Comparison of ENCODE assay signal across 8 cellular contexts in genomic region chrX:71253253-71254091, GRCh38. TPM values are rescaled to one million over a fixed set of nuclear protein-coding genes. Genes with fewer than 3 reads are reported as not detected.
DNase-seq lines count a peak whose midpoint lies in the region; ATAC-seq, FAIRE-seq and TF ChIP-seq lines count a peak whose summit lies in the region.

No MANE protein-coding gene starts in this region.

- SMC1A ChIA-PET in GM12878 (lab: Charles Lee; ENCODE audit: uncharacterized antibody, unreplicated experiment) = interaction anchor here (1.0 kb wide), 1 partner anchor 30 kb away, joined by 3 read pairs; the partner anchor contains the start of gene NONO

- no peak for TF ChIP-seq POLR2A in GM12878 (IDR thresholded peaks at IDR 0.05; ENCODE audit: low read depth, low read length)

- H3K4me2 ChIP-seq in BLaER1 treated with 17β-estradiol and CSF1 and Interleukin-3, amounts not matched to agents 10 nM and 100 nM = peak overlapping the region; percentile 79 to 91 (median 85)
- H3K4me2 ChIP-seq in GM12878 (ENCODE audit: control insufficient read depth, insufficient read depth) = peak overlapping the region; percentile 74

- peak overlapping the region; percentile 71 to 87 (median 81) for H3K27ac ChIP-seq in BLaER1 treated with 17β-estradiol and CSF1 and Interleukin-3, amounts not matched to agents 10 nM and 100 nM
- peak overlapping the region; percentile 72 for H3K27ac ChIP-seq in GM12878 (ENCODE audit: control insufficient read depth, insufficient read depth)

- no peak for TF ChIP-seq RAD21 in GM12878 (IDR thresholded peaks at IDR 0.05; ENCODE audit: insufficient read depth, low read depth, low read length)

- peaks cover 16 to 25% (median 21%) of the 10 kb centered on the region in 11 experiments; a peak in 21 of 22 replicates for H3K36me3 ChIP-seq in BLaER1 treated with 17β-estradiol and CSF1 and Interleukin-3, amounts not matched to agents 10 nM and 100 nM
- H3K36me3 ChIP-seq in GM12878 (ENCODE audit: control insufficient read depth in 2 of 2, insufficient read depth in 2 of 2, low read length in 1 of 2) = peaks cover 0 to 5% of the 10 kb centered on the region in 2 experiments; a peak in 1 of 4 replicates

- RAD21 ChIA-PET in GM12878 (lab: Charles Lee; ENCODE audit: unreplicated experiment) = interaction anchor here (1.5 to 1.7 kb wide), 2 partner anchors 56 to 112 kb away, joined by 4 to 6 read pairs; partner anchors contain the start of gene TAF1

- TF ChIP-seq CTCF in GM12878 (IDR thresholded peaks at IDR 0.05 in 2 of 3, conservative IDR thresholded peaks at IDR 0.05 in 1 of 3; ENCODE audit: control insufficient read depth in 2 of 3, extremely low read depth in 1 of 3, insufficient read depth in 1 of 3, low read depth in 3 of 3, low read length in 3 of 3) = peak; percentile 41 to 62 (median 46)

- H3K79me2 ChIP-seq in GM12878 (ENCODE audit: control insufficient read depth, insufficient read depth, low read length) = peaks cover 13% of the 10 kb centered on the region

- peak overlapping the region; percentile 37 for H2AFZ ChIP-seq in GM12878 (ENCODE audit: control insufficient read depth, low read depth, low read length)

- H3K9ac ChIP-seq in BLaER1 treated with 17β-estradiol and CSF1 and Interleukin-3, amounts not matched to agents 10 nM and 100 nM = peak overlapping the region; percentile 80 to 87 (median 84)
- H3K9ac ChIP-seq in GM12878 (ENCODE audit: control insufficient read depth, insufficient read depth, low read length) = peak overlapping the region; percentile 64; the same call in 1 of the 2 replicates

- H3K9me3 ChIP-seq in BLaER1 treated with 17β-estradiol and CSF1 and Interleukin-3, amounts not matched to agents 10 nM and 100 nM (replicated peaks in 1 of 11) = peaks cover 0 to 3% (median 0%) of the 10 kb centered on the region in 11 experiments; a peak in 1 of 22 replicates
- H3K9me3 ChIP-seq in GM12878 (replicated peaks; ENCODE audit: control insufficient read depth, insufficient read depth, low read length) = no peaks in the 10 kb centered on the region
- H3K9me3 ChIP-seq in iPS-18c (ENCODE audit: control insufficient read depth, insufficient read depth, low read length) = peaks cover 10% of the 10 kb centered on the region

- no peak for TF ChIP-seq EP300 in GM12878 (IDR thresholded peaks at IDR 0.05; ENCODE audit: borderline replicate concordance in 1 of 2, control insufficient read depth in 1 of 2, low read depth in 2 of 2, low read length in 2 of 2)

- no peak for FAIRE-seq in GM12878 (lab: Jason Lieb, UNC)

- H3K27me3 ChIP-seq in BLaER1 treated with 17β-estradiol and CSF1 and Interleukin-3, amounts not matched to agents 10 nM and 100 nM = peaks cover 22 to 79% (median 57%) of the 10 kb centered on the region in 11 experiments
- no peaks in the 10 kb centered on the region for H3K27me3 ChIP-seq in GM12878 (replicated peaks in 1 of 2; ENCODE audit: control insufficient read depth in 2 of 2, insufficient read depth in 2 of 2, low read length in 1 of 2)

- POLR2A ChIA-PET in GM12878 (lab: Charles Lee) = interaction anchor here (0.8 to 2.4 kb wide), 5 partner anchors 30 to 150 kb away, joined by 3 to 18 read pairs (median 6); partner anchors contain the start of gene NONO

- DNase-seq in HCEC 1CT (peak; percentile 27), SK-MEL-5 (ENCODE audit: low read depth, low spot score) (peak; percentile 38), GM12878 (ENCODE audit: low read depth, low spot score) (no peak)
- peak; percentile 17 for DNase-seq in stimulated activated CD4-positive, alpha-beta T cell treated with anti-CD3 and anti-CD28 coated beads, Interleukin-12 subunit alpha, Interleukin-12 subunit beta, amount 100 ng/mL, for 4 hours

- peak overlapping the region; percentile 67 to 81 (median 72) for H3K4me3 ChIP-seq in BLaER1 treated with 17β-estradiol and CSF1 and Interleukin-3, amounts not matched to agents 10 nM and 100 nM
- H3K4me3 ChIP-seq in GM12878 (peak overlapping the region; percentile 89), iPS-18c (ENCODE audit: insufficient read depth, low read depth, low read length) (peak overlapping the region; percentile 66)

- 32% methylated on average over 17 of the region's 35 CpGs for WGBS in GM12878 (ENCODE audit: insufficient coverage, insufficient replicate concordance, low lambda C conversion rate, missing lambda C conversion rate)

- in situ Hi-C loops in SK-MEL-5 (cut with HindIII; ENCODE audit: low pct_unique_long_range_greater_than_20kb, low sequenced_read_pairs) (no loop called here), GM12878 (cut with MboI) (no loop called here)

- H4K20me1 ChIP-seq in BLaER1 treated with 17β-estradiol and CSF1 and Interleukin-3, amounts not matched to agents 10 nM and 100 nM = peaks cover 0 to 21% (median 0%) of the 10 kb centered on the region in 11 experiments; a peak in 5 of 22 replicates
- no peaks in the 10 kb centered on the region for H4K20me1 ChIP-seq in GM12878 (ENCODE audit: control insufficient read depth, insufficient read depth)

- BruUV-seq in GM12878 (replicated peaks; lab: Mats Ljungman, UMichigan) = no TSS peak

- intact Hi-C loops in GM12878 (cut with micrococcal nuclease; ENCODE audit: unreplicated experiment) = loop anchor here (1.0 to 5.0 kb wide), 3 partner anchors 30 to 71 kb away; partner anchors contain the start of gene NONO

- ATAC-seq in GM12878 (peak; percentile 25), GM21529 (IDR thresholded peaks at IDR 0.05; ENCODE audit: unreplicated experiment) (no peak), HG03469 (IDR thresholded peaks at IDR 0.05; ENCODE audit: unreplicated experiment) (no peak)

- H3K4me1 ChIP-seq in BLaER1 treated with 17β-estradiol and CSF1 and Interleukin-3, amounts not matched to agents 10 nM and 100 nM = peaks cover 26 to 34% (median 29%) of the 10 kb centered on the region in 10 experiments
- peaks cover 6% of the 10 kb centered on the region; the same call in 1 of the 2 replicates for H3K4me1 ChIP-seq in GM12878 (ENCODE audit: control insufficient read depth, insufficient read depth, low read length)

- CTCF ChIA-PET in GM12878 (lab: Yijun Ruan, JAX) = interaction anchor here (0.6 to 1.7 kb wide), 4 partner anchors 13 to 113 kb away, joined by 3 to 11 read pairs (median 3); partner anchors contain the start of genes NONO and TAF1

RNA-seq across cellular contexts. Expression of gene ZMYM3, which starts 0.5 kb away (rescaled TPM):
- 15.0 and 17.3 TPM in 2 replicates for total RNA-seq in SK-MEL-5 (2014; rRNA removed; shearing (Covaris generic))
- polyA plus RNA-seq in SK-MEL-5 (2015; cell fraction: cytosol; rRNA removed) = 23.7 and 30.6 TPM in 2 replicates
- polyA plus RNA-seq in SK-MEL-5 (2015; cell fraction: nucleus; rRNA removed) = 50.2 and 52.6 TPM in 2 replicates
- 51.1 and 53.3 TPM in 2 replicates for total RNA-seq in GM12878 (2013; cell fraction: nucleolus; rRNA removed)
- total RNA-seq in GM12878 (2014; rRNA removed) = 12.6 and 14.5 TPM in 2 replicates
- 9.9 and 10.1 TPM in 2 replicates for total RNA-seq in GM12878 (2014; rRNA removed; fragmentation: Illumina TruSeq; extraction: Trizol)
- total RNA-seq in GM12878 (2021) = 27.4 and 28.1 TPM in 2 replicates
- polyA plus RNA-seq in GM12878 (2011; ENCODE audit: low read depth) = 13.6 TPM
- 9.0 and 19.6 TPM in 2 replicates for polyA plus RNA-seq in GM12878 (2011; rRNA removed)
- polyA plus RNA-seq in GM12878 (2011; cell fraction: cytosol; rRNA removed) = 22.3 and 26.0 TPM in 2 replicates
- 80.6 and 110 TPM in 2 replicates for polyA plus RNA-seq in GM12878 (2011; cell fraction: nucleus; rRNA removed)
- polyA plus RNA-seq in GM12878 (2012) = 18.0 and 22.7 TPM in 2 replicates
- 18.6 and 20.3 TPM in 2 replicates for polyA plus RNA-seq in GM12878 (2014; fragmentation: Illumina TruSeq; extraction: Trizol)
- polyA plus RNA-seq in GM12878 (2014; fragmentation: Nextera tagmentation; extraction: Ambion mirVana) = 1 to 10 TPM; 2.3 to 5.1 TPM
- 19.8 and 20.0 TPM in 2 replicates for polyA plus RNA-seq in GM12878 (2014; rRNA removed)
- 1 to 10 TPM; 9.6 to 10.0 TPM for polyA plus RNA-seq in GM12878 (2016; fragmentation: Nextera tagmentation; extraction: Ambion mirVana)
- 23.0 and 27.0 TPM in 2 replicates for polyA minus RNA-seq in GM12878 (2011; rRNA and poly(A)+ RNA removed)
- 14.2 and 15.6 TPM in 2 replicates for polyA minus RNA-seq in GM12878 (2011; cell fraction: cytosol; rRNA and poly(A)+ RNA removed)
- 22.5 and 27.5 TPM in 2 replicates for polyA minus RNA-seq in GM12878 (2011; cell fraction: nucleus; rRNA and poly(A)+ RNA removed)

RNA-seq across cellular contexts. Expression of gene NONO, which starts 30.0 kb away (rescaled TPM):
- 496 and 503 TPM in 2 replicates for total RNA-seq in SK-MEL-5 (2014; rRNA removed; shearing (Covaris generic))
- 374 and 429 TPM in 2 replicates for polyA plus RNA-seq in SK-MEL-5 (2015; cell fraction: cytosol; rRNA removed)
- polyA plus RNA-seq in SK-MEL-5 (2015; cell fraction: nucleus; rRNA removed) = 922 and 970 TPM in 2 replicates
- total RNA-seq in GM12878 (2013; cell fraction: nucleolus; rRNA removed) = 394 and 421 TPM in 2 replicates
- total RNA-seq in GM12878 (2014; rRNA removed) (376 and 404 TPM in 2 replicates), GM12878 (2014; rRNA removed; fragmentation: Illumina TruSeq; extraction: Trizol) (418 and 433 TPM in 2 replicates), GM12878 (2021) (395 and 417 TPM in 2 replicates)
- 222 TPM for polyA plus RNA-seq in GM12878 (2011; ENCODE audit: low read depth)
- polyA plus RNA-seq in GM12878 (2011; rRNA removed) (329 and 505 TPM in 2 replicates), GM12878 (2014; fragmentation: Illumina TruSeq; extraction: Trizol) (484 and 509 TPM in 2 replicates), GM12878 (2014; fragmentation: Nextera tagmentation; extraction: Ambion mirVana) (100 to 1,000 TPM; 206 to 359 TPM), GM12878 (2014; rRNA removed) (312 and 313 TPM in 2 replicates), GM12878 (2016; fragmentation: Nextera tagmentation; extraction: Ambion mirVana) (100 to 1,000 TPM; 350 to 371 TPM)
- 404 and 494 TPM in 2 replicates for polyA plus RNA-seq in GM12878 (2011; cell fraction: cytosol; rRNA removed)
- 466 and 564 TPM in 2 replicates for polyA plus RNA-seq in GM12878 (2011; cell fraction: nucleus; rRNA removed)
- 264 and 294 TPM in 2 replicates for polyA plus RNA-seq in GM12878 (2012)
- polyA minus RNA-seq in GM12878 (2011; rRNA and poly(A)+ RNA removed) = 304 and 385 TPM in 2 replicates
- 130 and 170 TPM in 2 replicates for polyA minus RNA-seq in GM12878 (2011; cell fraction: cytosol; rRNA and poly(A)+ RNA removed)
- polyA minus RNA-seq in GM12878 (2011; cell fraction: nucleus; rRNA and poly(A)+ RNA removed) = 66.3 and 122 TPM in 2 replicates

RNA-seq across cellular contexts. Expression of gene GJB1, which starts 30.4 kb away (rescaled TPM):
- total RNA-seq in SK-MEL-5 (2014; rRNA removed; shearing (Covaris generic)) = 351 and 367 TPM in 2 replicates
- 484 and 535 TPM in 2 replicates for polyA plus RNA-seq in SK-MEL-5 (2015; cell fraction: cytosol; rRNA removed)
- polyA plus RNA-seq in SK-MEL-5 (2015; cell fraction: nucleus; rRNA removed) = 57.0 and 60.9 TPM in 2 replicates
- not detected in 2 replicates for total RNA-seq in GM12878 (2013; cell fraction: nucleolus; rRNA removed)
- not detected in 2 replicates for total RNA-seq in GM12878 (2014; rRNA removed)
- total RNA-seq in GM12878 (2014; rRNA removed; fragmentation: Illumina TruSeq; extraction: Trizol) = not detected in 2 replicates
- 0.13 TPM in 1 of 2 replicates, not detected in the other for total RNA-seq in GM12878 (2021)
- polyA plus RNA-seq in GM12878 (2011; ENCODE audit: low read depth) = not detected
- not detected in 2 replicates for polyA plus RNA-seq in GM12878 (2011; rRNA removed)
- not detected in 2 replicates for polyA plus RNA-seq in GM12878 (2011; cell fraction: cytosol; rRNA removed)
- polyA plus RNA-seq in GM12878 (2011; cell fraction: nucleus; rRNA removed) = 0.06 TPM in 1 of 2 replicates, not detected in the other
- polyA plus RNA-seq in GM12878 (2012) = not detected in 2 replicates
- polyA plus RNA-seq in GM12878 (2014; fragmentation: Illumina TruSeq; extraction: Trizol) = not detected in 2 replicates
- not detected for polyA plus RNA-seq in GM12878 (2014; fragmentation: Nextera tagmentation; extraction: Ambion mirVana)
- polyA plus RNA-seq in GM12878 (2014; rRNA removed) = not detected in 2 replicates
- not detected for polyA plus RNA-seq in GM12878 (2016; fragmentation: Nextera tagmentation; extraction: Ambion mirVana)
- polyA minus RNA-seq in GM12878 (2011; rRNA and poly(A)+ RNA removed) = not detected in 2 replicates
- polyA minus RNA-seq in GM12878 (2011; cell fraction: cytosol; rRNA and poly(A)+ RNA removed) = not detected in 2 replicates
- not detected in 2 replicates for polyA minus RNA-seq in GM12878 (2011; cell fraction: nucleus; rRNA and poly(A)+ RNA removed)

RNA-seq across cellular contexts. Expression of gene ITGB1BP2, which starts 48.1 kb away (rescaled TPM):
- 0.32 and 0.59 TPM in 2 replicates for total RNA-seq in SK-MEL-5 (2014; rRNA removed; shearing (Covaris generic))
- 0.06 TPM in 1 of 2 replicates, not detected in the other for polyA plus RNA-seq in SK-MEL-5 (2015; cell fraction: cytosol; rRNA removed)
- 7.2 and 10.0 TPM in 2 replicates for polyA plus RNA-seq in SK-MEL-5 (2015; cell fraction: nucleus; rRNA removed)
- total RNA-seq in GM12878 (2013; cell fraction: nucleolus; rRNA removed) = 16.3 and 21.8 TPM in 2 replicates
- total RNA-seq in GM12878 (2014; rRNA removed) = 2.1 and 2.3 TPM in 2 replicates
- total RNA-seq in GM12878 (2014; rRNA removed; fragmentation: Illumina TruSeq; extraction: Trizol) = 1.8 TPM in 2 replicates
- 2.0 and 2.2 TPM in 2 replicates for total RNA-seq in GM12878 (2021)
- polyA plus RNA-seq in GM12878 (2011; ENCODE audit: low read depth) = 1.8 TPM
- 2.9 and 3.3 TPM in 2 replicates for polyA plus RNA-seq in GM12878 (2011; rRNA removed)
- polyA plus RNA-seq in GM12878 (2011; cell fraction: cytosol; rRNA removed) = 1.8 and 1.9 TPM in 2 replicates
- polyA plus RNA-seq in GM12878 (2011; cell fraction: nucleus; rRNA removed) = 18.5 and 22.1 TPM in 2 replicates
- 1.6 and 2.3 TPM in 2 replicates for polyA plus RNA-seq in GM12878 (2012)
- 1.0 and 1.6 TPM in 2 replicates for polyA plus RNA-seq in GM12878 (2014; fragmentation: Illumina TruSeq; extraction: Trizol)
- 1 to 10 TPM in 1 of 2 experiments, under 1 TPM in 1; 0.50 to 1.3 TPM for polyA plus RNA-seq in GM12878 (2014; fragmentation: Nextera tagmentation; extraction: Ambion mirVana)
- polyA plus RNA-seq in GM12878 (2014; rRNA removed) = 2.3 and 3.1 TPM in 2 replicates
- polyA plus RNA-seq in GM12878 (2016; fragmentation: Nextera tagmentation; extraction: Ambion mirVana) = under 1 TPM; 0.55 to 0.82 TPM
- 5.6 and 6.7 TPM in 2 replicates for polyA minus RNA-seq in GM12878 (2011; rRNA and poly(A)+ RNA removed)
- polyA minus RNA-seq in GM12878 (2011; cell fraction: cytosol; rRNA and poly(A)+ RNA removed) = 0.83 TPM in 1 of 2 replicates, not detected in the other
- polyA minus RNA-seq in GM12878 (2011; cell fraction: nucleus; rRNA and poly(A)+ RNA removed) = 5.2 and 15.5 TPM in 2 replicates

Comparison
In these comparisons a context has a peak if more than half of its experiments do, and no peak if none do; other contexts are left out.
1. RNA of gene GJB1, which starts 30.4 kb away (total RNA-seq): 351 to 367 TPM in SK-MEL-5; 0.13 TPM in GM12878; every median in the first group is over 100 times any median in the second.
2. Peak in every context shown above with its lines, with median percentiles within 50 percentile points of each other: H3K4me3 ChIP-seq.